In the genomic region with DNA sequence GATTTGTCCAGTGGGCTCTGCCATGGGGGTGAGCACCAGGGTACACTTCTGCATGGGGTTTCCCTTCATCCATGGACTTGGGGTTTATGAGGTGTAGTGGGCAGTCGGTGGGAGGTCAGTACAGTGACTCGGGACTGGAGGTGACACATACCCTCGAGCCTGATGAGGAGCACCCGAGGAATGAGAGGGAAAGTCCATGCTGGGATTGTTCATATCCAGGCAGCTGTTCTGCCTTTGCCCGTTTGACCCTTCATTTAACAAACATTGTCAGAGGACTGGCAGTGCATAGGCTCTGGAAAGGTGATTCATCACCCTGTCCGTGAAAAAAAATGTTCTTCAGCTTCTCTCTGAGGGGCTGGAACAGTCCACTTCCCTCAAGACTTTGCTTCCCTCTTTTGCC, we compare ENCODE assay signal across 11 cellular contexts. TPM values are rescaled to one million over a fixed set of nuclear protein-coding genes. Genes with fewer than 3 reads are reported as not detected.
DNase-seq lines count a peak whose midpoint lies in the region; ATAC-seq and TF ChIP-seq lines count a peak whose summit lies in the region.
"Had no signal": no experiment of that assay in that cellular context is flagged by ENCODE, and none has a peak within 500 bp of the region (broad histone marks: within the 10 kb centered on the region; RNA-seq: fewer than 3 reads in every experiment).

No MANE protein-coding gene starts in this region.

- no peak for TF ChIP-seq POLR2A in vagina (IDR thresholded peaks at IDR 0.05)
- no peak for TF ChIP-seq POLR2A in GM18505 (IDR thresholded peaks at IDR 0.05; ENCODE audit: borderline replicate concordance, extremely low read depth, insufficient read depth, insufficient read length)

- TF ChIP-seq CTCF in left ventricle myocardium inferior (IDR thresholded peaks at IDR 0.05; ENCODE audit: borderline replicate concordance) (no peak), mesothelial cell of epicardium (IDR thresholded peaks at IDR 0.05; ENCODE audit: unreplicated experiment) (no peak), vagina (IDR thresholded peaks at IDR 0.05) (no peak)

- H3K4me1 Mint-ChIP-seq in mesothelial cell of epicardium: peaks cover 58% of the 10 kb centered on the region

- H3K27ac Mint-ChIP-seq in mesothelial cell of epicardium: peak overlapping the region; percentile 83

- H3K4me1 ChIP-seq in left ventricle myocardium inferior (peaks cover 91% of the 10 kb centered on the region), vagina (peaks cover 43% of the 10 kb centered on the region)

- peak overlapping the region; percentile 97 for H3K27ac ChIP-seq in left ventricle myocardium inferior (replicated peaks)
- peak overlapping the region; percentile 4 for H3K27ac ChIP-seq in caudate nucleus (ENCODE audit: low read depth, low read length)
- H3K27ac ChIP-seq in vagina: peak overlapping the region; percentile 22
- H3K27ac ChIP-seq: C4-2B had no signal

- no peaks in the 10 kb centered on the region for H3K9me3 Mint-ChIP-seq in mesothelial cell of epicardium

- H3K4me3 ChIP-seq in left ventricle myocardium inferior: peak overlapping the region; percentile 87
- H3K4me3 ChIP-seq in vagina: peak overlapping the region in 1 of 2 donors; percentile 68

- H3K9me3 ChIP-seq in left ventricle myocardium inferior (replicated peaks) (no peaks in the 10 kb centered on the region), vagina (no peaks in the 10 kb centered on the region)
- H3K9me3 ChIP-seq: adrenal gland, Peyer's patch had no signal

- H3K36me3 Mint-ChIP-seq in mesothelial cell of epicardium: no peaks in the 10 kb centered on the region

- DNase-seq in left ventricle myocardium inferior (no peak), left ventricle myocardium superior (no peak), caudate nucleus (lab: John Stamatoyannopoulos, UW) (no peak), mesothelial cell of epicardium (ENCODE audit: low spot score in 2 of 2, unreplicated experiment in 2 of 2) (no peak), vagina (ENCODE audit: extremely low spot score in 2 of 2) (no peak), pons (ENCODE audit: low spot score) (no peak)
- DNase-seq: Peyer's patch had no signal

- peaks cover 25% of the 10 kb centered on the region for H3K27me3 Mint-ChIP-seq in mesothelial cell of epicardium (ENCODE audit: low read depth)

- ATAC-seq in left ventricle myocardium superior (no peak), GM18505 (IDR thresholded peaks at IDR 0.05; ENCODE audit: unreplicated experiment) (no peak), HG03442 (IDR thresholded peaks at IDR 0.05; ENCODE audit: unreplicated experiment) (no peak)

- peak overlapping the region; percentile 67 for H3K4me3 Mint-ChIP-seq in mesothelial cell of epicardium

- H3K36me3 ChIP-seq in left ventricle myocardium inferior: no peaks in the 10 kb centered on the region
- H3K36me3 ChIP-seq in vagina: no peaks in the 10 kb centered on the region
- H3K36me3 ChIP-seq: adrenal gland, Peyer's patch had no signal

- intact Hi-C loops in left ventricle myocardium inferior (cut with micrococcal nuclease) (no loop called here), left ventricle myocardium superior (cut with micrococcal nuclease) (no loop called here), vagina (cut with DNase I) (loop anchor here (10.0 kb wide), 1 partner anchor 101 kb away; no protein-coding TSS in a partner anchor)

- H3K27me3 ChIP-seq in left ventricle myocardium inferior (ENCODE audit: low read depth) (no peaks in the 10 kb centered on the region), vagina (no peaks in the 10 kb centered on the region)

RNA-seq across cellular contexts. Expression of gene NAV2, which starts 2.7 kb away (rescaled TPM):
- total RNA-seq in left ventricle myocardium inferior (14.3 TPM), left ventricle myocardium superior (8.8 TPM), mesothelial cell of epicardium (63.1 to 69.8 TPM (median 67.7 TPM) in 3 replicates), vagina (25.3 TPM)

Comparison
In these comparisons a context has a peak if more than half of its experiments do, and no peak if none do; other contexts are left out.
1. H3K27ac ChIP-seq: peak in every context shown above with its lines; median percentile 97 in left ventricle myocardium inferior; 22 in vagina; 4 in caudate nucleus.